30 cellular contexts compared by ENCODE assay signal in genomic region chr16:66311306-66311705, GRCh38. TPM values are rescaled to one million over a fixed set of nuclear protein-coding genes. Genes with fewer than 3 reads are reported as not detected.
"Had no signal": no experiment of that assay in that cellular context is flagged by ENCODE, and none has a peak within 500 bp of the region (broad histone marks: within the 10 kb centered on the region; RNA-seq: fewer than 3 reads in every experiment).

No MANE protein-coding gene starts in this region.

- H3K27ac ChIP-seq: colonic mucosa, coronary artery, dorsolateral prefrontal cortex, epithelial cell of prostate, esophagus muscularis mucosa, esophagus squamous epithelium, foreskin keratinocyte, gastrocnemius medialis, gastroesophageal sphincter, heart left ventricle, heart right ventricle had no signal

- H3K36me3 ChIP-seq: colonic mucosa, esophagus muscularis mucosa, esophagus squamous epithelium, gastrocnemius medialis, gastroesophageal sphincter, heart left ventricle, heart right ventricle had no signal

- ATAC-seq: effector memory CD8-positive, alpha-beta T cell; esophagus mucosa; foreskin keratinocyte; gastrocnemius medialis; gastroesophageal sphincter; heart left ventricle; heart right ventricle had no signal

- H3K4me1 ChIP-seq: colonic mucosa, foreskin keratinocyte, gastrocnemius medialis had no signal

- H3K4me3 ChIP-seq: colonic mucosa, coronary artery, dorsolateral prefrontal cortex, esophagus muscularis mucosa, esophagus squamous epithelium, gastrocnemius medialis, gastroesophageal sphincter, heart left ventricle, heart right ventricle had no signal

- H3K9me3 ChIP-seq: colonic mucosa, esophagus muscularis mucosa, esophagus squamous epithelium, gastrocnemius medialis, gastroesophageal sphincter, heart left ventricle, heart right ventricle had no signal

- FAIRE-seq: colon, endometrium, endothelial cell of umbilical vein, frontal cortex had no signal

- H3K27me3 ChIP-seq: colonic mucosa, dorsolateral prefrontal cortex, gastrocnemius medialis, heart left ventricle had no signal

- DNase-seq: colonic mucosa; cortex of kidney; dermis blood vessel endothelial cell; dorsolateral prefrontal cortex; effector CD4-positive, alpha-beta T cell; effector CD8-positive, alpha-beta T cell; effector memory CD4-positive, alpha-beta T cell; effector memory CD8-positive, alpha-beta T cell; endodermal cell; erythroblast; esophagus squamous epithelium; foreskin fibroblast; foreskin keratinocyte; foreskin melanocyte; gastrocnemius medialis; glutamatergic neuron; head of caudate nucleus; heart left ventricle; heart right ventricle had no signal

RNA-seq across cellular contexts. Expression of gene CDH5, which starts 55.2 kb away (rescaled TPM):
- total RNA-seq: fibroblast of lung, fibroblast of villous mesenchyme had no signal
- polyA plus RNA-seq: foreskin keratinocyte had no signal
